10 cellular contexts compared by ENCODE assay signal in genomic region chr6:28727559-28728211, GRCh38.
DNase-seq lines count a peak whose midpoint lies in the region; ATAC-seq, FAIRE-seq and TF ChIP-seq lines count a peak whose summit lies in the region.
"Had no signal": no experiment of that assay in that cellular context is flagged by ENCODE, and none has a peak within 500 bp of the region (broad histone marks: within the 10 kb centered on the region; RNA-seq: fewer than 3 reads in every experiment).

No MANE protein-coding gene starts in this region.

- peaks cover 10 to 22% (median 17%) of the 10 kb centered on the region in 4 donors for H3K4me1 Mint-ChIP-seq in CD4-positive, CD25-positive, alpha-beta regulatory T cell

- H3K79me1 ChIP-seq in mesenchymal stem cell (replicated peaks; ENCODE audit: low read length, poor library complexity, severe bottlenecking): no peaks in the 10 kb centered on the region

- no peak overlapping the region for H2BK15ac ChIP-seq in mesenchymal stem cell (ENCODE audit: low read depth, poor library complexity, severe bottlenecking)

- ATAC-seq in CD4-positive, CD25-positive, alpha-beta regulatory T cell (ENCODE audit: low read depth in 2 of 2): no peak
- ATAC-seq in HCT116 (no peak), RWPE2 (ENCODE audit: low read depth) (no peak), HG02798 (IDR thresholded peaks at IDR 0.05; ENCODE audit: poor library complexity, unreplicated experiment) (no peak)

- H3K23ac ChIP-seq in mesenchymal stem cell (ENCODE audit: low read length in 2 of 2): no peak overlapping the region

- H2BK5ac ChIP-seq in mesenchymal stem cell (ENCODE audit: low read depth, low read length, poor library complexity, severe bottlenecking): no peak overlapping the region

- no peak overlapping the region for H3K18ac ChIP-seq in mesenchymal stem cell (ENCODE audit: low read depth in 1 of 2, low read length in 2 of 2)

- H3K27ac ChIP-seq in CD4-positive, CD25-positive, alpha-beta regulatory T cell (ENCODE audit: insufficient read depth, low read length, poor library complexity, severe bottlenecking): no peak overlapping the region
- H3K27ac ChIP-seq in HCT116 (ENCODE audit: low read depth, low read length) (no peak overlapping the region), RWPE2 (ENCODE audit: poor library complexity, severe bottlenecking) (no peak overlapping the region), mesenchymal stem cell (ENCODE audit: low read length, poor library complexity, severe bottlenecking) (no peak overlapping the region), small intestine (ENCODE audit: low read depth in 1 of 2, low read length in 1 of 2) (no peak overlapping the region)
- H3K27ac ChIP-seq: skin epidermis had no signal

- no peak overlapping the region for H3K4ac ChIP-seq in mesenchymal stem cell (ENCODE audit: low read depth in 1 of 2, low read length in 2 of 2)

- WGBS in mesenchymal stem cell: 74% methylated on average over 7 of the region's 9 CpGs
- WGBS in small intestine, 3 donors: 67 to 74% (median 74%) methylated on average over 9 of the region's 9 CpGs

- no peak overlapping the region for H3K27ac Mint-ChIP-seq in CD4-positive, CD25-positive, alpha-beta regulatory T cell

- RAD21 ChIA-PET in HCT116 (lab: Charles Lee; ENCODE audit: low non-redundant PET in 1 of 2, low total read pairs in 2 of 2, uncharacterized antibody in 2 of 2, unreplicated experiment in 2 of 2): no interaction called here

- TF ChIP-seq RAD21 in HCT116 (IDR thresholded peaks at IDR 0.05; ENCODE audit: low read depth): no peak

- no peak overlapping the region for H2AK5ac ChIP-seq in mesenchymal stem cell (ENCODE audit: low read length, severe bottlenecking)

- POLR2A ChIA-PET in HCT116 (lab: Charles Lee): interaction anchor here (0.7 to 1.8 kb wide), 3 partner anchors 14 to 766 kb away, joined by 3 to 6 read pairs (median 5); no protein-coding TSS in a partner anchor

- H3K36me3 Mint-ChIP-seq in CD4-positive, CD25-positive, alpha-beta regulatory T cell: no peaks in the 10 kb centered on the region

- no peak for FAIRE-seq in small intestine (lab: Jason Lieb, UNC)
- FAIRE-seq: RCC 7860 had no signal

- no peaks in the 10 kb centered on the region for H3K79me2 ChIP-seq in HCT116 (ENCODE audit: insufficient read depth, low read length)

- H4K91ac ChIP-seq in mesenchymal stem cell (ENCODE audit: low read length): no peak overlapping the region

- BruUV-seq in HCT116 (replicated peaks; lab: Mats Ljungman, UMichigan): no TSS peak

- H3K27me3 Mint-ChIP-seq in CD4-positive, CD25-positive, alpha-beta regulatory T cell: peaks cover 81% of the 10 kb centered on the region

- no peak for DNase-seq in CD4-positive, CD25-positive, alpha-beta regulatory T cell
- DNase-seq in HCT116 (ENCODE audit: low read depth, low spot score) (no peak), RWPE2 (ENCODE audit: low spot score) (no peak), mesenchymal stem cell (no peak), small intestine (no peak), NCI-H1436 treated with DMSO at 0.1 percent for 48 hours (lab: John Stamatoyannopoulos, UW) (no peak), HPDE6-E6E7 (ENCODE audit: extremely low spot score) (no peak)

- H2AFZ ChIP-seq in HCT116 (ENCODE audit: low read depth, low read length, poor library complexity, severe bottlenecking): peak overlapping the region; percentile 99
- H2AFZ ChIP-seq in mesenchymal stem cell (ENCODE audit: low read depth, low read length): no peak overlapping the region

- H3K4me1 ChIP-seq in CD4-positive, CD25-positive, alpha-beta regulatory T cell (ENCODE audit: control insufficient read depth, insufficient read depth, low read length, poor library complexity, severe bottlenecking): peaks cover 7% of the 10 kb centered on the region
- H3K4me1 ChIP-seq in HCT116 (ENCODE audit: control insufficient read depth in 1 of 2, insufficient read depth in 2 of 2, low read length in 2 of 2) (peaks cover 15 to 31% of the 10 kb centered on the region in 2 experiments; a peak in 3 of 4 replicates), RWPE2 (ENCODE audit: insufficient read depth, poor library complexity, severe bottlenecking) (peaks cover 10% of the 10 kb centered on the region), mesenchymal stem cell (ENCODE audit: control insufficient read depth, insufficient read depth, low read depth, low read length) (peaks cover 3% of the 10 kb centered on the region), small intestine (ENCODE audit: control insufficient read depth in 2 of 2, insufficient read depth in 1 of 2, low read depth in 1 of 2, low read length in 1 of 2) (no peaks in the 10 kb centered on the region)

- H4K20me1 ChIP-seq in HCT116 (ENCODE audit: insufficient read depth): no peaks in the 10 kb centered on the region

- peak overlapping the region; percentile 30 to 81 (median 57) for H3K4me3 Mint-ChIP-seq in CD4-positive, CD25-positive, alpha-beta regulatory T cell

- H3K9me2 ChIP-seq in HCT116 (ENCODE audit: insufficient read depth): no peaks in the 10 kb centered on the region

- H3K36me3 ChIP-seq in CD4-positive, CD25-positive, alpha-beta regulatory T cell (ENCODE audit: control insufficient read depth, insufficient read depth, low read length): no peaks in the 10 kb centered on the region
- no peaks in the 10 kb centered on the region for H3K36me3 ChIP-seq in HCT116 (ENCODE audit: control insufficient read depth in 1 of 2, insufficient read depth in 2 of 2, low read length in 2 of 2)
- H3K36me3 ChIP-seq in RWPE2 (ENCODE audit: low read depth): no peaks in the 10 kb centered on the region
- H3K36me3 ChIP-seq in mesenchymal stem cell (ENCODE audit: control insufficient read depth in 1 of 2, insufficient read depth in 2 of 2, low read depth in 1 of 2, low read length in 2 of 2): no peaks in the 10 kb centered on the region
- no peaks in the 10 kb centered on the region for H3K36me3 ChIP-seq in small intestine (ENCODE audit: control insufficient read depth in 2 of 2, insufficient read depth in 2 of 2, low read length in 2 of 2)

- TF ChIP-seq CTCF in HCT116 (IDR thresholded peaks at IDR 0.05 in 2 of 3, conservative IDR thresholded peaks at IDR 0.05 in 1 of 3; ENCODE audit: borderline replicate concordance in 1 of 3, insufficient read depth in 1 of 3, low read depth in 2 of 3, low read length in 2 of 3) (no peak), RWPE2 (IDR thresholded peaks at IDR 0.05; ENCODE audit: poor library complexity, severe bottlenecking) (no peak)

- no peak overlapping the region for H2BK12ac ChIP-seq in mesenchymal stem cell (ENCODE audit: low read length in 2 of 2)

- peaks cover 13 to 20% of the 10 kb centered on the region in 2 experiments for H3K9me3 ChIP-seq in CD4-positive, CD25-positive, alpha-beta regulatory T cell (ENCODE audit: control insufficient read depth in 2 of 2, low read length in 2 of 2)
- H3K9me3 ChIP-seq in HCT116 (ENCODE audit: control insufficient read depth in 1 of 2, insufficient read depth in 1 of 2, low read depth in 1 of 2, low read length in 2 of 2) (no peaks in the 10 kb centered on the region), RWPE2 (ENCODE audit: severe bottlenecking) (no peaks in the 10 kb centered on the region), mesenchymal stem cell (ENCODE audit: control insufficient read depth, low read length) (no peaks in the 10 kb centered on the region), small intestine (ENCODE audit: control insufficient read depth, low read depth) (no peaks in the 10 kb centered on the region)

- H3K9ac ChIP-seq in HCT116 (ENCODE audit: low read length) (no peak overlapping the region), mesenchymal stem cell (ENCODE audit: low read length) (peak overlapping the region; percentile 88)

- H3K4me3 ChIP-seq in CD4-positive, CD25-positive, alpha-beta regulatory T cell (ENCODE audit: low read depth, low read length): no peak overlapping the region
- peak overlapping the region in 1 of 2 experiments; percentile 71; a peak in 2 of 4 replicates for H3K4me3 ChIP-seq in HCT116 (replicated peaks in 1 of 2; ENCODE audit: low read depth in 1 of 2, low read length in 2 of 2)
- H3K4me3 ChIP-seq in RWPE2 (ENCODE audit: severe bottlenecking): peak overlapping the region; percentile 47
- H3K4me3 ChIP-seq in mesenchymal stem cell (ENCODE audit: insufficient read depth in 1 of 2, low read depth in 1 of 2, low read length in 2 of 2): peak overlapping the region in 1 of 2 experiments; percentile 96
- no peak overlapping the region for H3K4me3 ChIP-seq in small intestine (ENCODE audit: low read depth in 1 of 2, low read length in 2 of 2)

- TF ChIP-seq POLR2A in HCT116 (IDR thresholded peaks at IDR 0.05; ENCODE audit: borderline replicate concordance, extremely low read depth, insufficient read depth, insufficient read length): no peak

- H3K4me2 ChIP-seq in HCT116 (ENCODE audit: low read length) (peak overlapping the region; percentile 98), mesenchymal stem cell (ENCODE audit: low read length, poor library complexity, severe bottlenecking) (no peak overlapping the region)

- CTCF ChIA-PET in HCT116 (lab: Charles Lee): interaction anchor here (0.9 to 2.3 kb wide), 2 partner anchors 80 to 111 kb away, joined by 3 to 7 read pairs; no protein-coding TSS in a partner anchor

- H4K8ac ChIP-seq in mesenchymal stem cell (ENCODE audit: low read length): no peak overlapping the region

- H3K27me3 ChIP-seq in CD4-positive, CD25-positive, alpha-beta regulatory T cell (ENCODE audit: control insufficient read depth, insufficient read depth, low read length): peaks cover 51% of the 10 kb centered on the region
- no peaks in the 10 kb centered on the region for H3K27me3 ChIP-seq in HCT116 (ENCODE audit: insufficient read depth, low read length)
- H3K27me3 ChIP-seq in RWPE2 (ENCODE audit: insufficient read depth, poor library complexity, severe bottlenecking): peaks cover 25% of the 10 kb centered on the region
- H3K27me3 ChIP-seq in mesenchymal stem cell (ENCODE audit: control insufficient read depth in 1 of 2, insufficient read depth in 1 of 2, low read length in 2 of 2): peaks cover 8 to 17% of the 10 kb centered on the region in 2 experiments
- peaks cover 2 to 21% of the 10 kb centered on the region in 2 donors for H3K27me3 ChIP-seq in small intestine (ENCODE audit: control insufficient read depth in 2 of 2, insufficient read depth in 2 of 2, low read length in 2 of 2)

- no peak overlapping the region for H3K14ac ChIP-seq in mesenchymal stem cell (ENCODE audit: low read length in 2 of 2)

- intact Hi-C loops in HCT116 (cut with micrococcal nuclease): loop anchor here (2.0 to 10.0 kb wide), 4 partner anchors 120 to 1493 kb away; no protein-coding TSS in a partner anchor

- peaks cover 0 to 20% (median 9%) of the 10 kb centered on the region in 7 donors for H3K9me3 Mint-ChIP-seq in CD4-positive, CD25-positive, alpha-beta regulatory T cell

- no peak overlapping the region for H2BK120ac ChIP-seq in mesenchymal stem cell (ENCODE audit: low read depth, low read length)

TF ChIP-seq in HCT116, 20 proteins besides CTCF, POLR2A, EP300 and RAD21 (continues in another document):
- no peak for TF ChIP-seq JUND (IDR thresholded peaks at IDR 0.05)
- no peak for TF ChIP-seq SP1 (IDR thresholded peaks at IDR 0.05; ENCODE audit: low read depth)
- TF ChIP-seq TCF7L2 (IDR thresholded peaks at IDR 0.05; ENCODE audit: borderline replicate concordance, extremely low read depth, insufficient read depth, insufficient read length): no peak
- no peak for TF ChIP-seq CBX3 (IDR thresholded peaks at IDR 0.05; ENCODE audit: low read depth)
- TF ChIP-seq EZH2 (IDR thresholded peaks at IDR 0.05): no peak
